In the genomic region with DNA sequence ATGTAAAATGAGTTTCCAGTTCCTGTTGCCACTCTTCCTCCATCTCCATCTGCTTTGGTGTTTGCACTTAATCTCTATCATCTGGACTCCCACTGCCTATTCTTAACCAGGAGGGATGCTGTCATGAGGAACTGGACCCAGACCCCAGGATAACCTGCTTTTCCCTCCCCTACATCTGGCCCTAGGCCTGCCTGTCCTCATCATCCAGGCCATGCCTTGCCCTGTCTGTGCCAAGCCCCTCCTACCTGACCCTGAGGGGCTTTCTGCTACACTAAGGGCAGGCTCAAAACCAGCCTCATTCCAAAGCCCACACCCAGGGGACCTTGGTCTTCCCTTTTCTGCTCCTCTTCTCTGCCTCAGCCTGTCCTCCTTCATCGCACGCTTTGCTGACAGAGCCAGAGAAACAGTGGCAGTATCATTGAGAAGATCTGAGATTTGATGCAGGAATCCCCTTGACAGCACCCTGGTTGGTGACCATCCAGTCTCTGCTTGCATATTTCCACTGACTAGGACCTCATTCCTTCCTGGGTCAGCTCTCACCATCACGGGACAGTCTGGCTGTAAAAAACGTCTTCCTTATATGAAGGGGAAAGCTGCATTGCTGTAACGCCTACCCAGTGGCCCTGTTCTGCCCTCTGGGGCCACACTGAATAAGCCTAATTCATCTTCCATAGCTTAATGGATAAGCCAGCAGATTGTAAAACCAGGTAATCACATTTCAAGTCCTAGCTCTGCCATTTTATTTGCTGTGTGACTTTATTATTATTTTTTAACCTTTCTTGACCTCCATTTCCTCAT, we compare ENCODE assay signal across 15 cellular contexts. TPM values are rescaled to one million over a fixed set of nuclear protein-coding genes. Genes with fewer than 3 reads are reported as not detected.
A peak's percentile ranks its signal among the peaks of the same experiment; 100 is the strongest.
DNase-seq lines count a peak whose midpoint lies in the region; ATAC-seq, FAIRE-seq and TF ChIP-seq lines count a peak whose summit lies in the region.
"Had no signal": no experiment of that assay in that cellular context is flagged by ENCODE, and none has a peak within 500 bp of the region (broad histone marks: within the 10 kb centered on the region; RNA-seq: fewer than 3 reads in every experiment).

No MANE protein-coding gene starts in this region.

- 41% methylated on average over 5 of the region's 5 CpGs for WGBS in K562 (ENCODE audit: insufficient coverage, low coverage, missing lambda C conversion rate)
- WGBS in lung, 2 donors: 82 to 84% methylated on average over 5 of the region's 5 CpGs

- H3K9me3 ChIP-seq in K562 (replicated peaks; ENCODE audit: control insufficient read depth, insufficient read depth, low read depth, low read length) (no peaks in the 10 kb centered on the region), lung (ENCODE audit: control insufficient read depth in 2 of 2, insufficient read depth in 1 of 2, low read length in 1 of 2) (peaks cover 0 to 2% of the 10 kb centered on the region in 2 donors)
- H3K9me3 ChIP-seq: ovary, spleen had no signal

- CTCF ChIA-PET in K562 (lab: Yijun Ruan, JAX; ENCODE audit: low intra/inter-chr PET ratio): no interaction called here

- H3K4me3 ChIP-seq in K562 (no peak overlapping the region), lung (no peak overlapping the region)
- H3K4me3 ChIP-seq: ovary, spleen had no signal

- no peaks in the 10 kb centered on the region for H3K27me3 ChIP-seq in K562 (ENCODE audit: control insufficient read depth in 2 of 2, insufficient read depth in 2 of 2, low read length in 2 of 2)
- H3K27me3 ChIP-seq in lung (ENCODE audit: control insufficient read depth, insufficient read depth): no peaks in the 10 kb centered on the region
- H3K27me3 ChIP-seq: ovary, spleen had no signal

- H3K27ac ChIP-seq in K562 (ENCODE audit: extremely low read depth, low read depth, low read length) (no peak overlapping the region), lung (ENCODE audit: low read depth in 1 of 2, low read length in 1 of 2) (peak overlapping the region; percentile 50 to 89), temporal lobe (ENCODE audit: low read depth, low read length) (peak overlapping the region; percentile 27)
- H3K27ac ChIP-seq: C4-2B had no signal

- POLR2A ChIA-PET in K562 (lab: Yijun Ruan, JAX): interaction anchor here (0.8 to 1.7 kb wide), 4 partner anchors 11 to 44 kb away, joined by 3 to 6 read pairs (median 4); no protein-coding TSS in a partner anchor

- H3K9ac ChIP-seq in K562 (ENCODE audit: insufficient read depth in 1 of 2, low read depth in 2 of 2, low read length in 2 of 2): no peak overlapping the region; a peak in 1 of 4 replicates

- no peaks in the 10 kb centered on the region for H3K9me1 ChIP-seq in K562 (ENCODE audit: control insufficient read depth, insufficient read depth, low read length)

- no peak overlapping the region for H2AFZ ChIP-seq in K562 (ENCODE audit: low read depth, low read length)

- ATAC-seq in K562 (no peak), lung (ENCODE audit: insufficient read depth, low FRiP score) (no peak), GM21515 (IDR thresholded peaks at IDR 0.05; ENCODE audit: unreplicated experiment) (no peak)
- ATAC-seq: activated CD4-positive, alpha-beta T cell treated with anti-CD3 and anti-CD28 coated beads for 36 hours; stimulated activated memory B cell treated with anti-CD40 and anti-IgM and Interleukin-4, amounts not matched to agents 10 μg/mL and 1 μg/mL and 100 μg/mL, for 72 hours had no signal

- H3K36me3 ChIP-seq in K562 (ENCODE audit: control insufficient read depth, insufficient read depth, low read length) (no peaks in the 10 kb centered on the region), lung (ENCODE audit: control insufficient read depth in 2 of 2, insufficient read depth in 2 of 2, low read length in 2 of 2) (peaks cover 0 to 6% of the 10 kb centered on the region in 2 donors)
- H3K36me3 ChIP-seq: ovary, spleen had no signal

- TF ChIP-seq POLR2A in GM12891 (IDR thresholded peaks at IDR 0.05; ENCODE audit: low read depth, low read length) (no peak), K562 (conservative IDR thresholded peaks at IDR 0.05) (no peak)

- no peak overlapping the region for H3K4me2 ChIP-seq in K562 (ENCODE audit: insufficient read depth, low read length)

- H3K79me2 ChIP-seq in K562 (ENCODE audit: control insufficient read depth, insufficient read depth, low read length): no peaks in the 10 kb centered on the region

- TF ChIP-seq CTCF in K562 (IDR thresholded peaks at IDR 0.05 in 2 of 3, conservative IDR thresholded peaks at IDR 0.05 in 1 of 3; ENCODE audit: insufficient read depth in 2 of 3, low read depth in 1 of 3, low read length in 3 of 3) (no peak), lung (IDR thresholded peaks at IDR 0.05; ENCODE audit: control extremely low read depth, extremely low read depth) (no peak)

- H3K4me1 ChIP-seq in K562 (replicated peaks in 1 of 2; ENCODE audit: control insufficient read depth in 2 of 2, insufficient read depth in 2 of 2, low read length in 2 of 2) (peaks cover 3 to 13% of the 10 kb centered on the region in 2 experiments; a peak in 4 of 5 replicates), lung (ENCODE audit: control insufficient read depth in 2 of 2, insufficient read depth in 2 of 2, low read length in 2 of 2) (peaks cover 16 to 40% of the 10 kb centered on the region in 2 donors)

- DNase-seq in GM12891 (ENCODE audit: insufficient read length, low spot score) (no peak), K562 (ENCODE audit: extremely low read depth in 1 of 4, low spot score in 3 of 4) (no peak), lung (ENCODE audit: low spot score) (no peak), NCI-H1092 treated with DMSO at 0.1 percent for 48 hours (lab: John Stamatoyannopoulos, UW) (no peak), kidney glomerular epithelial cell (lab: John Stamatoyannopoulos, UW) (no peak)
- DNase-seq: activated CD4-positive, alpha-beta T cell treated with anti-CD3 and anti-CD28 coated beads for 36 hours; NCI-H187; NCI-H446 treated with DMSO at 0.1 percent for 48 hours; ovary; spleen had no signal

- in situ Hi-C loops in K562 (cut with MboI): no loop called here

- intact Hi-C loops in K562 (cut with micrococcal nuclease): no loop called here

- no peaks in the 10 kb centered on the region for H4K20me1 ChIP-seq in K562 (replicated peaks; ENCODE audit: control insufficient read depth, insufficient read depth, low read length)

- TF ChIP-seq RAD21 in K562 (CRISPR knock-in tag; conservative IDR thresholded peaks at IDR 0.05 in 1 of 2, IDR thresholded peaks at IDR 0.05 in 1 of 2): no peak

- FAIRE-seq in GM12891 (lab: Jason Lieb, UNC) (peak; percentile 33), K562 (lab: Jason Lieb, UNC) (no peak)
- FAIRE-seq: keratinocyte had no signal

- no TSS peak for BruUV-seq in K562 (replicated peaks; lab: Mats Ljungman, UMichigan)

- TF ChIP-seq EP300 in K562 (IDR thresholded peaks at IDR 0.05; ENCODE audit: low read length): no peak

TF ChIP-seq in GM12891, 5 proteins besides CTCF, POLR2A, EP300 and RAD21:
- TF ChIP-seq SPI1 (IDR thresholded peaks at IDR 0.05; ENCODE audit: low read depth, low read length): no peak
- TF ChIP-seq PAX5 (IDR thresholded peaks at IDR 0.05; ENCODE audit: insufficient read depth, low read length, severe bottlenecking): no peak
- TF ChIP-seq TAF1 (IDR thresholded peaks at IDR 0.05; ENCODE audit: low read depth, low read length): no peak
- no peak for TF ChIP-seq POU2F2 (IDR thresholded peaks at IDR 0.05; ENCODE audit: low read depth, low read length)
- TF ChIP-seq POLR2AphosphoS5 (IDR thresholded peaks at IDR 0.05; ENCODE audit: low read depth, low read length): no peak
TF ChIP-seq in GM12891: peak in this region for 0.

TF ChIP-seq in K562, 482 proteins besides CTCF, POLR2A, EP300 and RAD21:
- TF ChIP-seq PML (IDR thresholded peaks at IDR 0.05; ENCODE audit: low read length) (no peak), KLF13 (tag; IDR thresholded peaks at IDR 0.05; ENCODE audit: borderline replicate concordance, low read depth) (0 out of 2 replicates have a peak, but pooled peaks have one; percentile 18)
TF ChIP-seq in K562: peak in this region for 1.

RNA-seq across cellular contexts. Expression of a gene that starts 38.8 kb away (rescaled TPM):
- 0.26 TPM for polyA plus RNA-seq in GM12891 (2012; ENCODE audit: low read depth, missing spikeins)
- 0.70 and 3.5 TPM in 2 replicates for total RNA-seq in K562 (2011; cell fraction: chromatin; rRNA removed; ENCODE audit: low replicate concordance)
- total RNA-seq in K562 (2011; cell fraction: nucleolus; rRNA removed): 0.79 and 2.0 TPM in 2 replicates
- 0.81 and 0.99 TPM in 2 replicates for total RNA-seq in K562 (2011; cell fraction: nucleoplasm; rRNA removed)
- total RNA-seq in K562 (2014; rRNA removed) (0.29 and 0.32 TPM in 2 replicates), K562 (2014; rRNA removed; fragmentation: Illumina TruSeq; extraction: Trizol) (0.06 and 0.18 TPM in 2 replicates), K562 (2015; rRNA removed; fragmentation: Illumina TruSeq; extraction: Trizol) (0.36 and 0.41 TPM in 2 replicates), K562 (2021) (1.1 and 1.3 TPM in 2 replicates), lung (100 to 1,000 TPM in 1 of 2 donors, 10 to 100 TPM in 1; 37.7 to 118 TPM), temporal lobe (63.2 TPM)
- polyA plus RNA-seq in K562 (2011; rRNA removed) (0.41 and 0.75 TPM in 2 replicates), K562 (2014; fragmentation: Illumina TruSeq; extraction: Trizol) (0.24 and 0.39 TPM in 2 replicates), K562 (2014; fragmentation: Nextera tagmentation; extraction: Ambion mirVana) (under 1 TPM; 0.01 to 0.06 TPM), K562 (2014; rRNA removed) (0.16 and 0.77 TPM in 2 replicates), lung (10 to 100 TPM; 13.2 to 27.6 TPM)
- 0.32 and 1.4 TPM in 2 replicates for polyA plus RNA-seq in K562 (2011; cell fraction: cytosol; rRNA removed)
- polyA plus RNA-seq in K562 (2011; cell fraction: nucleus; rRNA removed): 1.7 and 6.9 TPM in 2 replicates
- polyA plus RNA-seq in K562 (2012): 0.42 and 0.48 TPM in 2 replicates
- polyA minus RNA-seq in K562 (2011; rRNA and poly(A)+ RNA removed): 1.1 and 2.7 TPM in 2 replicates
- 2.0 and 2.6 TPM in 2 replicates for polyA minus RNA-seq in K562 (2011; cell fraction: cytosol; rRNA and poly(A)+ RNA removed)
- polyA minus RNA-seq in K562 (2011; cell fraction: nucleus; rRNA and poly(A)+ RNA removed): 3.1 and 8.1 TPM in 2 replicates

Comparison
In these comparisons a context has a peak if more than half of its experiments do, and no peak if none do; other contexts are left out.
1. RNA of a gene that starts 38.8 kb away (total RNA-seq): 37.7 to 118 TPM in lung and 63.2 TPM in temporal lobe (single experiment); 0.06 to 3.5 TPM in K562; every median in the first group is over 4 times any median in the second.